Comparison of ENCODE assay signal across 35 cellular contexts in genomic region chr6:100946711-100947110, GRCh38.
"Had no signal": no experiment of that assay in that cellular context is flagged by ENCODE, and none has a peak within 500 bp of the region (broad histone marks: within the 10 kb centered on the region; RNA-seq: fewer than 3 reads in every experiment).

No MANE protein-coding gene starts in this region.

- H3K36me3 ChIP-seq: MG63 had no signal

- H3K27me3 ChIP-seq: MG63 had no signal

- H3K4me3 ChIP-seq: MG63 had no signal

- H3K9me3 ChIP-seq: MG63 had no signal

- H3K27ac ChIP-seq: KMS-11 had no signal

- DNase-seq: Karpas-422, Kasumi-1, KG1, MG63, MM.1S, MV-4-11, NCI-H1048, NCI-H1092, NCI-H1092 treated with DMSO at 0.1 percent for 48 hours, NCI-H1105, NCI-H1105 treated with DMSO at 0.1 percent for 48 hours, NCI-H1417, NCI-H1417 treated with DMSO at 0.1 percent for 48 hours, NCI-H1436, NCI-H1436 treated with DMSO at 0.1 percent for 48 hours, NCI-H146, NCI-H1694, NCI-H1694 treated with DMSO at 0.1 percent for 48 hours, NCI-H187, NCI-H187 treated with DMSO at 0.1 percent for 48 hours, NCI-H1930, NCI-H2029, NCI-H2029 treated with DMSO at 0.1 percent for 48 hours, NCI-H2081, NCI-H2081 treated with DMSO at 0.1 percent for 48 hours, NCI-H2107, NCI-H2171, NCI-H2171 treated with DMSO at 0.1 percent for 48 hours, NCI-H2227 treated with DMSO at 0.1 percent for 48 hours, NCI-H226, NCI-H345, NCI-H446, NCI-H446 treated with DMSO at 0.1 percent for 48 hours, NCI-H510A had no signal
